ENCODE assay signal across 10 cellular contexts in genomic region chr9:92463989-92464388, GRCh38. TPM values are rescaled to one million over a fixed set of nuclear protein-coding genes. Genes with fewer than 3 reads are reported as not detected.
DNase-seq lines count a peak whose midpoint lies in the region; ATAC-seq and TF ChIP-seq lines count a peak whose summit lies in the region.
"Had no signal": no experiment of that assay in that cellular context is flagged by ENCODE, and none has a peak within 500 bp of the region (broad histone marks: within the 10 kb centered on the region; RNA-seq: fewer than 3 reads in every experiment).

No MANE protein-coding gene starts in this region.

- peaks cover 0 to 6% (median 0%) of the 10 kb centered on the region in 4 donors for H3K4me1 ChIP-seq in transverse colon

- ATAC-seq in stimulated activated naive CD8-positive, alpha-beta T cell treated with anti-CD3 and anti-CD28 coated beads, Interleukin-15, Interleukin-2, amounts not matched to agents 100 U/mL and 50 U/mL, for 24 hours, result no peak

- H3K36me3 Mint-ChIP-seq in chondrocyte (ENCODE audit: low read depth), result peaks cover 30% of the 10 kb centered on the region

- no peaks in the 10 kb centered on the region for H3K9me3 ChIP-seq in transverse colon
- H3K9me3 ChIP-seq: neutrophil had no signal

- peaks cover 29% of the 10 kb centered on the region for H3K4me1 Mint-ChIP-seq in chondrocyte (ENCODE audit: low read depth)

- H3K4me3 Mint-ChIP-seq in chondrocyte (ENCODE audit: unreplicated experiment), result no peak overlapping the region

- TF ChIP-seq EP300 in transverse colon (IDR thresholded peaks at IDR 0.05; ENCODE audit: low read depth), result no peak

- no peaks in the 10 kb centered on the region for H3K27me3 Mint-ChIP-seq in chondrocyte (ENCODE audit: low read depth)

- in situ Hi-C loops in transverse colon (cut with MboI; ENCODE audit: low pct_ligation_motif_present in 1 of 4, low pct_unique_long_range_greater_than_20kb in 1 of 4, low sequenced_read_pairs in 3 of 4), result no loop called here

- intact Hi-C loops in transverse colon (cut with DNase I; ENCODE audit: low total_unique reads), result no loop called here

- TF ChIP-seq CTCF in chondrocyte (IDR thresholded peaks at IDR 0.05), result no peak
- TF ChIP-seq CTCF in transverse colon (IDR thresholded peaks at IDR 0.05), result no peak

- 64 to 71% methylated on average over 3 of the region's 3 CpGs for WGBS in transverse colon (ENCODE audit: low coverage in 1 of 2), 2 donors

- no peak for TF ChIP-seq POLR2A in transverse colon (IDR thresholded peaks at IDR 0.05)

- DNase-seq in HS-5 (ENCODE audit: low read depth), result peak; percentile 66
- no peak for DNase-seq in chondrocyte (ENCODE audit: low spot score)
- peak; percentile 39 for DNase-seq in kidney glomerular epithelial cell (lab: John Stamatoyannopoulos, UW)
- DNase-seq in transverse colon, result no peak
- DNase-seq in SW 1271 (lab: John Stamatoyannopoulos, UW), result no peak
- no peak for DNase-seq in stimulated activated naive CD8-positive, alpha-beta T cell treated with anti-CD3 and anti-CD28 coated beads, Interleukin-15, Interleukin-2, amounts not matched to agents 100 U/mL and 50 U/mL, for 24 hours
- DNase-seq in superior temporal gyrus (ENCODE audit: extremely low spot score), result no peak
- DNase-seq: cortex of kidney, NCI-H187 had no signal

- peak overlapping the region; percentile 95 for H3K27ac Mint-ChIP-seq in chondrocyte (ENCODE audit: unreplicated experiment)

- no peaks in the 10 kb centered on the region for H3K27me3 ChIP-seq in transverse colon
- H3K27me3 ChIP-seq: neutrophil had no signal

- H3K4me3 ChIP-seq in transverse colon, result no peak overlapping the region

- peak overlapping the region; percentile 48 to 74 (median 73) for H3K27ac ChIP-seq in transverse colon
- H3K27ac ChIP-seq: neutrophil had no signal

- H3K9me3 Mint-ChIP-seq in chondrocyte (ENCODE audit: low read depth), result no peaks in the 10 kb centered on the region

- H3K36me3 ChIP-seq in transverse colon, result no peaks in the 10 kb centered on the region
- H3K36me3 ChIP-seq: neutrophil had no signal

RNA-seq across cellular contexts. Expression of gene ASPN, which starts 18.3 kb away (rescaled TPM):
- total RNA-seq in chondrocyte (335 to 385 TPM (median 376 TPM) in 3 replicates), transverse colon (100 to 1,000 TPM in 1 of 4 donors, 1 to 10 TPM in 3; 1.5 to 102 (median 3.9) TPM)

RNA-seq across cellular contexts. Expression of gene OMD, which starts 39.7 kb away (rescaled TPM):
- total RNA-seq in chondrocyte, result 25.6 to 148 TPM (median 28.5 TPM) in 3 replicates
- 1 to 10 TPM in 2 of 4 donors, under 1 TPM in 1, not detected in 1; 0.80 to 6.7 (median 2.2) TPM for total RNA-seq in transverse colon

RNA-seq across cellular contexts. Expression of gene OGN, which starts 59.6 kb away (rescaled TPM):
- total RNA-seq in chondrocyte, result 27.4 to 72.6 TPM (median 30.3 TPM) in 3 replicates
- total RNA-seq in transverse colon, result 10 to 100 TPM in 1 of 4 donors, 1 to 10 TPM in 3; 7.2 to 18.7 (median 7.7) TPM

Comparison
In these comparisons a context has a peak if more than half of its experiments do, and no peak if none do; other contexts are left out.
1. DNase-seq: peak in HS-5 (single experiment) and kidney glomerular epithelial cell (single experiment); none in chondrocyte (single experiment), transverse colon (single experiment), SW 1271 (0 of 2), stimulated activated naive CD8-positive, alpha-beta T cell treated with anti-CD3 and anti-CD28 coated beads, Interleukin-15, Interleukin-2, amounts not matched to agents 100 U/mL and 50 U/mL, for 24 hours (single experiment) and superior temporal gyrus (single experiment).